Comparison of ENCODE assay signal across 1 cellular context in genomic region chr15:71349736-71350515, GRCh38.
TF ChIP-seq lines count a peak whose summit lies in the region.

No MANE protein-coding gene starts in this region.

TF ChIP-seq in HEK293, 187 proteins besides CTCF, POLR2A, EP300 and RAD21 (continued from another document and continues in another):
- TF ChIP-seq ZBTB10 (tag by site-specific recombination; IDR thresholded peaks at IDR 0.05) (no peak), REST (tag by site-specific recombination; IDR thresholded peaks at IDR 0.05) (no peak), ZBTB20 (tag by site-specific recombination; IDR thresholded peaks at IDR 0.05) (no peak), ZBTB1 (tag by site-specific recombination; IDR thresholded peaks at IDR 0.05) (0 out of 2 replicates have a peak, but pooled peaks have one; percentile 28), ZNF792 (tag by site-specific recombination; IDR thresholded peaks at IDR 0.05) (no peak), GLI2 (tag by site-specific recombination; IDR thresholded peaks at IDR 0.05; ENCODE audit: borderline replicate concordance, low read depth) (peak; percentile 60; the same call in 1 of the 2 replicates), BCL11B (tag by site-specific recombination; IDR thresholded peaks at IDR 0.05; ENCODE audit: low read depth) (peak; percentile 70; the same call in 1 of the 2 replicates), PRDM6 (tag by site-specific recombination; IDR thresholded peaks at IDR 0.05) (peak; percentile 83), HOXD13 (CRISPR knock-in tag; IDR thresholded peaks at IDR 0.05; ENCODE audit: borderline replicate concordance) (no peak), ZNF174 (tag by site-specific recombination; IDR thresholded peaks at IDR 0.05) (no peak), ZFP69B (tag by site-specific recombination; IDR thresholded peaks at IDR 0.05) (peak; percentile 86), ZNF350 (tag by site-specific recombination; IDR thresholded peaks at IDR 0.05) (no peak), ZNF391 (tag by site-specific recombination; IDR thresholded peaks at IDR 0.05; ENCODE audit: borderline replicate concordance, low read depth) (peak; percentile 38; the same call in 1 of the 2 replicates), SETDB1 (IDR thresholded peaks at IDR 0.05; ENCODE audit: insufficient read length, low read length) (no peak), ZSCAN30 (tag by site-specific recombination; IDR thresholded peaks at IDR 0.05) (peak; percentile 82), ZNF19 (tag by site-specific recombination; IDR thresholded peaks at IDR 0.05; ENCODE audit: low read depth) (0 out of 2 replicates have a peak, but pooled peaks have one; percentile 59), ZNF843 (tag by site-specific recombination; IDR thresholded peaks at IDR 0.05) (peak; percentile 97), ZNF248 (tag by site-specific recombination; IDR thresholded peaks at IDR 0.05) (no peak), ZBTB26 (tag by site-specific recombination; optimal IDR thresholded peaks at IDR 0.05) (no peak), ZNF600 (tag by site-specific recombination; IDR thresholded peaks at IDR 0.05) (no peak), ZFP3 (tag by site-specific recombination; IDR thresholded peaks at IDR 0.05; ENCODE audit: low read depth) (no peak), ZNF624 (tag by site-specific recombination; IDR thresholded peaks at IDR 0.05) (no peak), ZNF701 (tag by site-specific recombination; IDR thresholded peaks at IDR 0.05) (no peak), ZNF324 (tag by site-specific recombination; IDR thresholded peaks at IDR 0.05) (no peak), ZNF521 (tag by site-specific recombination; IDR thresholded peaks at IDR 0.05) (no peak), SCRT1 (tag by site-specific recombination; IDR thresholded peaks at IDR 0.05; ENCODE audit: borderline replicate concordance) (no peak), ZNF133 (tag by site-specific recombination; IDR thresholded peaks at IDR 0.05) (no peak), ZNF561 (tag by site-specific recombination; IDR thresholded peaks at IDR 0.05; ENCODE audit: borderline replicate concordance) (peak; percentile 94; the same call in 1 of the 2 replicates), ZNF416 (tag by site-specific recombination; IDR thresholded peaks at IDR 0.05) (no peak), HOXC10 (CRISPR knock-in tag; IDR thresholded peaks at IDR 0.05) (no peak), ZNF37A (tag by site-specific recombination; IDR thresholded peaks at IDR 0.05) (0 out of 2 replicates have a peak, but pooled peaks have one; percentile 31), ZNF184 (tag by site-specific recombination; IDR thresholded peaks at IDR 0.05) (no peak), ZNF274 (IDR thresholded peaks at IDR 0.05; ENCODE audit: low read length) (no peak), ZNF274 (tag by site-specific recombination; IDR thresholded peaks at IDR 0.05; ENCODE audit: borderline replicate concordance) (no peak), ZNF24 (tag by site-specific recombination; IDR thresholded peaks at IDR 0.05) (no peak), ZBTB11 (tag by site-specific recombination; conservative IDR thresholded peaks at IDR 0.05; ENCODE audit: low read depth) (peak; percentile 38; the same call in 1 of the 2 replicates), ZNF548 (tag by site-specific recombination; IDR thresholded peaks at IDR 0.05) (no peak), RBAK (tag by site-specific recombination; IDR thresholded peaks at IDR 0.05) (no peak), ZNF768 (tag by site-specific recombination; IDR thresholded peaks at IDR 0.05) (no peak)
- TF ChIP-seq, protein P1, sequence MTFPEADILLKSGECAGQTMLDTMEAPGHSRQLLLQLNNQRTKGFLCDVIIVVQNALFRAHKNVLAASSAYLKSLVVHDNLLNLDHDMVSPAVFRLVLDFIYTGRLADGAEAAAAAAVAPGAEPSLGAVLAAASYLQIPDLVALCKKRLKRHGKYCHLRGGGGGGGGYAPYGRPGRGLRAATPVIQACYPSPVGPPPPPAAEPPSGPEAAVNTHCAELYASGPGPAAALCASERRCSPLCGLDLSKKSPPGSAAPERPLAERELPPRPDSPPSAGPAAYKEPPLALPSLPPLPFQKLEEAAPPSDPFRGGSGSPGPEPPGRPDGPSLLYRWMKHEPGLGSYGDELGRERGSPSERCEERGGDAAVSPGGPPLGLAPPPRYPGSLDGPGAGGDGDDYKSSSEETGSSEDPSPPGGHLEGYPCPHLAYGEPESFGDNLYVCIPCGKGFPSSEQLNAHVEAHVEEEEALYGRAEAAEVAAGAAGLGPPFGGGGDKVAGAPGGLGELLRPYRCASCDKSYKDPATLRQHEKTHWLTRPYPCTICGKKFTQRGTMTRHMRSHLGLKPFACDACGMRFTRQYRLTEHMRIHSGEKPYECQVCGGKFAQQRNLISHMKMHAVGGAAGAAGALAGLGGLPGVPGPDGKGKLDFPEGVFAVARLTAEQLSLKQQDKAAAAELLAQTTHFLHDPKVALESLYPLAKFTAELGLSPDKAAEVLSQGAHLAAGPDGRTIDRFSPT (tag by site-specific recombination; IDR thresholded peaks at IDR 0.05) = no peak; the same call in 1 of the 2 replicates
- TF ChIP-seq, protein P2, sequence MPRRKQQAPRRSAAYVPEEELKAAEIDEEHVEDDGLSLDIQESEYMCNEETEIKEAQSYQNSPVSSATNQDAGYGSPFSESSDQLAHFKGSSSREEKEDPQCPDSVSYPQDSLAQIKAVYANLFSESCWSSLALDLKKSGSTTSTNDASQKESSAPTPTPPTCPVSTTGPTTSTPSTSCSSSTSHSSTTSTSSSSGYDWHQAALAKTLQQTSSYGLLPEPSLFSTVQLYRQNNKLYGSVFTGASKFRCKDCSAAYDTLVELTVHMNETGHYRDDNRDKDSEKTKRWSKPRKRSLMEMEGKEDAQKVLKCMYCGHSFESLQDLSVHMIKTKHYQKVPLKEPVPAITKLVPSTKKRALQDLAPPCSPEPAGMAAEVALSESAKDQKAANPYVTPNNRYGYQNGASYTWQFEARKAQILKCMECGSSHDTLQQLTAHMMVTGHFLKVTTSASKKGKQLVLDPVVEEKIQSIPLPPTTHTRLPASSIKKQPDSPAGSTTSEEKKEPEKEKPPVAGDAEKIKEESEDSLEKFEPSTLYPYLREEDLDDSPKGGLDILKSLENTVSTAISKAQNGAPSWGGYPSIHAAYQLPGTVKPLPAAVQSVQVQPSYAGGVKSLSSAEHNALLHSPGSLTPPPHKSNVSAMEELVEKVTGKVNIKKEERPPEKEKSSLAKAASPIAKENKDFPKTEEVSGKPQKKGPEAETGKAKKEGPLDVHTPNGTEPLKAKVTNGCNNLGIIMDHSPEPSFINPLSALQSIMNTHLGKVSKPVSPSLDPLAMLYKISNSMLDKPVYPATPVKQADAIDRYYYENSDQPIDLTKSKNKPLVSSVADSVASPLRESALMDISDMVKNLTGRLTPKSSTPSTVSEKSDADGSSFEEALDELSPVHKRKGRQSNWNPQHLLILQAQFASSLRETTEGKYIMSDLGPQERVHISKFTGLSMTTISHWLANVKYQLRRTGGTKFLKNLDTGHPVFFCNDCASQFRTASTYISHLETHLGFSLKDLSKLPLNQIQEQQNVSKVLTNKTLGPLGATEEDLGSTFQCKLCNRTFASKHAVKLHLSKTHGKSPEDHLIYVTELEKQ (tag by site-specific recombination; IDR thresholded peaks at IDR 0.05; ENCODE audit: borderline replicate concordance) = peak; percentile 44; the same call in 1 of the 2 replicates
